1 cellular context compared by ENCODE assay signal in genomic region chr6:44113396-44113795, GRCh38.
TF ChIP-seq lines count a peak whose summit lies in the region.

No MANE protein-coding gene starts in this region.

TF ChIP-seq in GM12878, 131 proteins besides CTCF, POLR2A, EP300 and RAD21:
- TF ChIP-seq CBFB (IDR thresholded peaks at IDR 0.05; ENCODE audit: low read depth): no peak
- TF ChIP-seq ZNF384 (IDR thresholded peaks at IDR 0.05; ENCODE audit: borderline replicate concordance, low read depth, low read length): no peak
- no peak for TF ChIP-seq PKNOX1 (IDR thresholded peaks at IDR 0.05)
- no peak for TF ChIP-seq TARDBP (IDR thresholded peaks at IDR 0.05; ENCODE audit: borderline replicate concordance)
- no peak for TF ChIP-seq ZZZ3 (IDR thresholded peaks at IDR 0.05; ENCODE audit: control insufficient read depth, insufficient read length, low read depth)
- no peak for TF ChIP-seq ZBED1 (IDR thresholded peaks at IDR 0.05; ENCODE audit: borderline replicate concordance)
- no peak for TF ChIP-seq NR2C2 (IDR thresholded peaks at IDR 0.05; ENCODE audit: borderline replicate concordance, control insufficient read depth, insufficient read length, low read depth)
